In the genomic region with DNA sequence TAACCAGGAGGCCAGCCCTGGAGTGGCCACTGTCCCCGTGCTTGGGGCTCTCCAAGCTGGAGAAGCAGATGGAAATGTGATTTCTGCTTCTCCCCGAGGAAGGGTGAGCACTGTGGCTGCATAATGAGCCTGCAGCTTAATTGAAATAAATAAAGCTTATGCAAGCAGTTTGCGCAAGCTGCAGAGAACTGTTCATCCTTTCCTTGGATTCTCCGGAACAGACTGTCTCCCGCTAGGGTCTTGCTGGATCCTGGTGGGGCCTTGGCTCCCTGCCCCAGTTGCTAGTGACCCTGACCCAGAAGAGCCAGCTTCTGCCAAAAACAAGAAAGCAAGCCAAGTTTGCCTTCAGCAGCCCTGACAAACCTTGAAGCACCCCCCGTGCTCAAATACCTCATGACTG, we compare ENCODE assay signal across 23 cellular contexts.
DNase-seq lines count a peak whose midpoint lies in the region; ATAC-seq and TF ChIP-seq lines count a peak whose summit lies in the region.
"Had no signal": no experiment of that assay in that cellular context is flagged by ENCODE, and none has a peak within 500 bp of the region (broad histone marks: within the 10 kb centered on the region; RNA-seq: fewer than 3 reads in every experiment).

No MANE protein-coding gene starts in this region.

- no peak overlapping the region for H3K4ac ChIP-seq in mesenchymal stem cell (ENCODE audit: low read depth in 1 of 2, low read length in 2 of 2)

- TF ChIP-seq POLR2A in stomach (IDR thresholded peaks at IDR 0.05) (no peak), Peyer's patch (IDR thresholded peaks at IDR 0.05) (no peak)

- H4K8ac ChIP-seq in mesenchymal stem cell (ENCODE audit: low read length), result no peak overlapping the region

- intact Hi-C loops in dorsolateral prefrontal cortex (cut with DNase I) (loop anchor here in 1 of 2 donors (10.0 kb wide), 1 partner anchor 426 kb away; no protein-coding TSS in a partner anchor), stomach (cut with DNase I; ENCODE audit: low total_unique reads) (no loop called here)

- no peaks in the 10 kb centered on the region for H3K9me3 ChIP-seq in mesenchymal stem cell (ENCODE audit: control insufficient read depth, low read length)
- no peaks in the 10 kb centered on the region for H3K9me3 ChIP-seq in stomach
- no peaks in the 10 kb centered on the region for H3K9me3 ChIP-seq in Peyer's patch
- H3K9me3 ChIP-seq: A549, BLaER1, Caco-2, right lobe of liver, thoracic aorta had no signal

- no peak overlapping the region for H3K14ac ChIP-seq in mesenchymal stem cell (ENCODE audit: low read length in 2 of 2)

- H2BK120ac ChIP-seq in mesenchymal stem cell (ENCODE audit: low read depth, low read length), result no peak overlapping the region

- ATAC-seq in HG02840 (IDR thresholded peaks at IDR 0.05; ENCODE audit: low FRiP score, unreplicated experiment), result no peak
- no peak for ATAC-seq in HG03280 (IDR thresholded peaks at IDR 0.05; ENCODE audit: unreplicated experiment)
- ATAC-seq: A549; activated CD8-positive, alpha-beta T cell treated with anti-CD3 and anti-CD28 coated beads for 36 hours; HCT116; natural killer cell; right lobe of liver had no signal

- no peaks in the 10 kb centered on the region for H3K79me1 ChIP-seq in mesenchymal stem cell (replicated peaks; ENCODE audit: low read length, poor library complexity, severe bottlenecking)

- H3K4me1 ChIP-seq in mesenchymal stem cell (ENCODE audit: control insufficient read depth, insufficient read depth, low read depth, low read length), result no peaks in the 10 kb centered on the region
- peaks cover 0 to 48% (median 12%) of the 10 kb centered on the region in 4 donors for H3K4me1 ChIP-seq in stomach
- no peaks in the 10 kb centered on the region for H3K4me1 ChIP-seq in Peyer's patch
- H3K4me1 ChIP-seq: A549, Caco-2, right lobe of liver had no signal

- no peak overlapping the region for H2BK15ac ChIP-seq in mesenchymal stem cell (ENCODE audit: low read depth, poor library complexity, severe bottlenecking)

- H3K4me3 ChIP-seq in dorsolateral prefrontal cortex, result no peak overlapping the region
- peak overlapping the region in 1 of 2 experiments; percentile 52 for H3K4me3 ChIP-seq in mesenchymal stem cell (ENCODE audit: insufficient read depth in 1 of 2, low read depth in 1 of 2, low read length in 2 of 2)
- no peak overlapping the region for H3K4me3 ChIP-seq in stomach
- no peak overlapping the region for H3K4me3 ChIP-seq in Peyer's patch
- H3K4me3 ChIP-seq: A549, BLaER1, right lobe of liver, thoracic aorta had no signal

- TF ChIP-seq CTCF in dorsolateral prefrontal cortex (IDR thresholded peaks at IDR 0.05 in 54 of 56, conservative IDR thresholded peaks at IDR 0.05 in 2 of 56; ENCODE audit: low read depth in 1 of 56, partially characterized antibody in 56 of 56) (no peak), stomach (IDR thresholded peaks at IDR 0.05) (no peak), Peyer's patch (IDR thresholded peaks at IDR 0.05) (no peak)

- H3K23ac ChIP-seq in mesenchymal stem cell (ENCODE audit: low read length in 2 of 2), result no peak overlapping the region

- H2BK5ac ChIP-seq in mesenchymal stem cell (ENCODE audit: low read depth, low read length, poor library complexity, severe bottlenecking), result no peak overlapping the region

- H4K91ac ChIP-seq in mesenchymal stem cell (ENCODE audit: low read length), result no peak overlapping the region

- H3K27ac ChIP-seq in dorsolateral prefrontal cortex (peak overlapping the region in 49 of 59 donors; percentile 3 to 97 (median 60)), mesenchymal stem cell (ENCODE audit: low read length, poor library complexity, severe bottlenecking) (no peak overlapping the region), stomach (peak overlapping the region; percentile 8 to 80 (median 32)), Peyer's patch (peak overlapping the region in 2 of 4 donors; percentile 62 to 64)
- H3K27ac ChIP-seq: A549, BLaER1, KMS-11, right lobe of liver, thoracic aorta had no signal

- no peak overlapping the region for H3K4me2 ChIP-seq in mesenchymal stem cell (ENCODE audit: low read length, poor library complexity, severe bottlenecking)
- H3K4me2 ChIP-seq: A549, BLaER1, KMS-11 had no signal

- H3K18ac ChIP-seq in mesenchymal stem cell (ENCODE audit: low read depth in 1 of 2, low read length in 2 of 2), result no peak overlapping the region

- WGBS in mesenchymal stem cell, result 89% methylated on average over 6 of the region's 6 CpGs
- WGBS in stomach, 5 donors, result 51 to 73% (median 71%) methylated on average over 6 of the region's 6 CpGs

- H3K36me3 ChIP-seq in mesenchymal stem cell (ENCODE audit: control insufficient read depth in 1 of 2, insufficient read depth in 2 of 2, low read depth in 1 of 2, low read length in 2 of 2) (no peaks in the 10 kb centered on the region), stomach (no peaks in the 10 kb centered on the region), Peyer's patch (no peaks in the 10 kb centered on the region)
- H3K36me3 ChIP-seq: BLaER1, right lobe of liver, thoracic aorta had no signal

- no peak overlapping the region for H2BK12ac ChIP-seq in mesenchymal stem cell (ENCODE audit: low read length in 2 of 2)

- H3K9ac ChIP-seq in mesenchymal stem cell (ENCODE audit: low read length), result peak overlapping the region; percentile 36
- H3K9ac ChIP-seq: BLaER1, KMS-11 had no signal

- DNase-seq in AG20443 (ENCODE audit: low spot score), result peak; percentile 40
- DNase-seq in dorsolateral prefrontal cortex, result no peak
- DNase-seq in mesenchymal stem cell, result no peak
- DNase-seq in stomach, result no peak
- no peak for DNase-seq in UCSD-AML1 (lab: John Stamatoyannopoulos, UW; ENCODE audit: unreplicated experiment)
- DNase-seq in Peyer's patch, result no peak
- DNase-seq: activated B cell treated with CpG ODN at 0.5 μM for 24 hours; activated CD8-positive, alpha-beta T cell treated with anti-CD3 and anti-CD28 coated beads for 36 hours; activated gamma-delta T cell treated with Interleukin-2 at 50 U/mL for 16 hours; activated T-cell treated with anti-CD3 and anti-CD28 coated beads for 4 hours; Caco-2; natural killer cell; NCI-H1694; NCI-H526 treated with DMSO at 0.1 percent for 48 hours; right lobe of liver; RPMI8226 had no signal

- TF ChIP-seq EP300 in stomach (IDR thresholded peaks at IDR 0.05), result no peak

- H2AFZ ChIP-seq in mesenchymal stem cell (ENCODE audit: low read depth, low read length), result no peak overlapping the region

- H3K27me3 ChIP-seq in dorsolateral prefrontal cortex (no peaks in the 10 kb centered on the region), mesenchymal stem cell (ENCODE audit: control insufficient read depth in 1 of 2, insufficient read depth in 1 of 2, low read length in 2 of 2) (peaks cover 0 to 53% of the 10 kb centered on the region in 2 experiments), stomach (no peaks in the 10 kb centered on the region), Peyer's patch (no peaks in the 10 kb centered on the region)
- H3K27me3 ChIP-seq: BLaER1, right lobe of liver had no signal

- no peak overlapping the region for H2AK5ac ChIP-seq in mesenchymal stem cell (ENCODE audit: low read length, severe bottlenecking)
